Comparison of ENCODE assay signal across 1 cellular context in the genomic region with DNA sequence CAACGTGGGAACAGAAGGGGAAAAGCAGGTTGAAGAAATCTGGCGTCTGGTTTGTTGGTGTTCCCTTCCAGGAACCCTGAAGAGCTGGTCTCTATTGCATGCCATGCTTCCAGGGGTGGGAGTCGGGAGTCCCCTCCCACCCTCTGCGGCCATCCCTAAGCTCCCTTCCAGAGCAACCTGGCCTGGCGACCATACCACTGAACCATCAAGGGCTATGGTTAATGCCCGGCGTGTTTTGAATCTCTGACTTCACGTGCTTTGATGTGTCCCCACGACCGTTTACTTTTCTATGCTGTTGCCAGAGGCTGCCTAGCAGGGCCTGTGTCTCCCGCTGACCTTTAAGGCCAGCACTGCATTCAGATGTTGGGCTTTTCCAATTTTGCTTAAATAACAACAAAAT.
TF ChIP-seq lines count a peak whose summit lies in the region.

No MANE protein-coding gene starts in this region.

TF ChIP-seq in SK-N-SH, 30 proteins besides CTCF, POLR2A, EP300 and RAD21 (continued from another document):
- TF ChIP-seq YY1 (IDR thresholded peaks at IDR 0.05; ENCODE audit: low read depth) (no peak), SMC3 (IDR thresholded peaks at IDR 0.05; ENCODE audit: low read depth, low read length) (no peak)
